18 cellular contexts compared by ENCODE assay signal in genomic region chr3:51657234-51657633, GRCh38. TPM values are rescaled to one million over a fixed set of nuclear protein-coding genes. Genes with fewer than 3 reads are reported as not detected.
DNase-seq lines count a peak whose midpoint lies in the region; ATAC-seq lines count a peak whose summit lies in the region.
"Had no signal": no experiment of that assay in that cellular context is flagged by ENCODE, and none has a peak within 500 bp of the region (broad histone marks: within the 10 kb centered on the region; RNA-seq: fewer than 3 reads in every experiment).

No MANE protein-coding gene starts in this region.

- H3K4me1 Mint-ChIP-seq in T-helper 2 cell treated with Interferon-gamma antibody and Interleukin-4, amounts not matched to agents 5 μg/mL and 100 μg/mL, for 36 hours (ENCODE audit: low read depth), result no peaks in the 10 kb centered on the region
- H3K4me1 Mint-ChIP-seq: B cell; CD8-positive, alpha-beta memory T cell had no signal

- peak; percentile 80 for ATAC-seq in left lobe of liver
- ATAC-seq in GM18498 (IDR thresholded peaks at IDR 0.05; ENCODE audit: unreplicated experiment), result no peak

- H3K4me3 Mint-ChIP-seq in T-helper 2 cell treated with Interferon-gamma antibody and Interleukin-4, amounts not matched to agents 5 μg/mL and 100 μg/mL, for 36 hours, result no peak overlapping the region
- H3K4me3 Mint-ChIP-seq: B cell; CD8-positive, alpha-beta memory T cell; HFFc6 had no signal

- peaks cover 35% of the 10 kb centered on the region for H3K36me3 Mint-ChIP-seq in T-helper 2 cell treated with Interferon-gamma antibody and Interleukin-4, amounts not matched to agents 5 μg/mL and 100 μg/mL, for 36 hours (ENCODE audit: low read depth)

- H3K27ac Mint-ChIP-seq in T-helper 2 cell treated with Interferon-gamma antibody and Interleukin-4, amounts not matched to agents 5 μg/mL and 100 μg/mL, for 36 hours, result no peak overlapping the region
- H3K27ac Mint-ChIP-seq: B cell, HFFc6 had no signal

- peak; percentile 33 for DNase-seq in SIG-M5 treated with dmso at 0.1 percent for 504 hours (lab: John Stamatoyannopoulos, UW; ENCODE audit: unreplicated experiment)
- no peak for DNase-seq in SIG-M5 (lab: John Stamatoyannopoulos, UW)
- peak; percentile 13 for DNase-seq in GF-D8 (lab: John Stamatoyannopoulos, UW)
- DNase-seq in left lobe of liver (ENCODE audit: low spot score), result no peak
- no peak for DNase-seq in T-helper 2 cell treated with Interferon-gamma antibody and Interleukin-4, amounts not matched to agents 5 μg/mL and 100 μg/mL, for 36 hours (ENCODE audit: low spot score)
- no peak for DNase-seq in inferior parietal cortex (ENCODE audit: extremely low spot score)
- DNase-seq: ACHN; C1 segment of cervical spinal cord; Caco-2; CD8-positive, alpha-beta memory T cell; DND-41; GDM1; HCEC 1CT; HFFc6 had no signal

- no peaks in the 10 kb centered on the region for H3K27me3 Mint-ChIP-seq in T-helper 2 cell treated with Interferon-gamma antibody and Interleukin-4, amounts not matched to agents 5 μg/mL and 100 μg/mL, for 36 hours (ENCODE audit: low read depth)
- H3K27me3 Mint-ChIP-seq: B cell; CD8-positive, alpha-beta memory T cell had no signal

- H3K9me3 Mint-ChIP-seq in T-helper 2 cell treated with Interferon-gamma antibody and Interleukin-4, amounts not matched to agents 5 μg/mL and 100 μg/mL, for 36 hours, result peaks cover 3% of the 10 kb centered on the region

RNA-seq across cellular contexts. Expression of gene TEX264, which starts 13.8 kb away (rescaled TPM):
- 39.2 TPM for total RNA-seq in left lobe of liver

RNA-seq across cellular contexts. Expression of gene GRM2, which starts 49.6 kb away (rescaled TPM):
- 0.05 TPM for total RNA-seq in left lobe of liver
- total RNA-seq: A172, H4 had no signal

Comparison
In these comparisons a context has a peak if more than half of its experiments do, and no peak if none do; other contexts are left out.
1. DNase-seq: peak in SIG-M5 treated with dmso at 0.1 percent for 504 hours (single experiment) and GF-D8 (single experiment); none in SIG-M5 (single experiment), left lobe of liver (single experiment), T-helper 2 cell treated with Interferon-gamma antibody and Interleukin-4, amounts not matched to agents 5 μg/mL and 100 μg/mL, for 36 hours (single experiment) and inferior parietal cortex (single experiment).